In the genomic region with DNA sequence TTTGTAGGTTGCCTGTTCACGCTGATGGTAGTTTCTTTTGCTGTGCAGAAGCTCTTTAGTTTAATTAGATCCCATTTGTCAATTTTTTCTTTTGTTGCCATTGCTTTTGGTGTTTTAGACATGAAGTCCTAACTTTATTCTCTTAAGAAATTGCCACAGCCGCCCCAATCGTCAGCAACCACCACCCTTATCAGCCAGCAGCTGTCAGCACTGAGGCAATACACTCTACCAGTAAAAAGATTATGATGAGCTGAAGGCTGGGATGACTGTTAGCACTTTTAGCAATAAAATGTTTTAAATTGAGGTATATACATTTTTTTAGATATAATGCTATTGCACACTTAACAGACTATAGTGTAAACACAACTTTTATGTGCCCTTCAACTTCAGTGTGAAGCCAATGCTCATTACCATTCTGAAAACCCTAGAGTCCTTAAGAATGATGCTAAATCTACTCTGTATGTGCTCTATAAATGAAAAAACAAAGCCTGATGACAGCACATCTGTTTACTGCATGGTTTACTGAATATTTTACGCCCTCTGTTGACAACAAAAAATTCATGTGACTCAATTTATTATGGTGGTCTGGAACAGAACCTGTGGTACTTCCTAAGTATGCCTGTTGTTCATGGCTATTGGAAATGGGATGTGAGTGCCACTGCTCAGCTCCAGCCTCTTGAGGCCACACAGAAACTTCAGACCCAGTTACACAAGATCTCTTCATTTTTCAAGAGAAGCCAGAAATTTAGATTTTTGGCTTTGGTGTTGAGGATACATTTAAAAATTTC, we compare ENCODE assay signal across 1 cellular context.
TF ChIP-seq lines count a peak whose summit lies in the region.

No MANE protein-coding gene starts in this region.

TF ChIP-seq in SK-N-SH treated with all-trans-retinoic acid at 6 μM for 48 hours, 23 proteins besides CTCF, POLR2A, EP300 and RAD21 (continued from another document):
- TF ChIP-seq, protein P1, sequence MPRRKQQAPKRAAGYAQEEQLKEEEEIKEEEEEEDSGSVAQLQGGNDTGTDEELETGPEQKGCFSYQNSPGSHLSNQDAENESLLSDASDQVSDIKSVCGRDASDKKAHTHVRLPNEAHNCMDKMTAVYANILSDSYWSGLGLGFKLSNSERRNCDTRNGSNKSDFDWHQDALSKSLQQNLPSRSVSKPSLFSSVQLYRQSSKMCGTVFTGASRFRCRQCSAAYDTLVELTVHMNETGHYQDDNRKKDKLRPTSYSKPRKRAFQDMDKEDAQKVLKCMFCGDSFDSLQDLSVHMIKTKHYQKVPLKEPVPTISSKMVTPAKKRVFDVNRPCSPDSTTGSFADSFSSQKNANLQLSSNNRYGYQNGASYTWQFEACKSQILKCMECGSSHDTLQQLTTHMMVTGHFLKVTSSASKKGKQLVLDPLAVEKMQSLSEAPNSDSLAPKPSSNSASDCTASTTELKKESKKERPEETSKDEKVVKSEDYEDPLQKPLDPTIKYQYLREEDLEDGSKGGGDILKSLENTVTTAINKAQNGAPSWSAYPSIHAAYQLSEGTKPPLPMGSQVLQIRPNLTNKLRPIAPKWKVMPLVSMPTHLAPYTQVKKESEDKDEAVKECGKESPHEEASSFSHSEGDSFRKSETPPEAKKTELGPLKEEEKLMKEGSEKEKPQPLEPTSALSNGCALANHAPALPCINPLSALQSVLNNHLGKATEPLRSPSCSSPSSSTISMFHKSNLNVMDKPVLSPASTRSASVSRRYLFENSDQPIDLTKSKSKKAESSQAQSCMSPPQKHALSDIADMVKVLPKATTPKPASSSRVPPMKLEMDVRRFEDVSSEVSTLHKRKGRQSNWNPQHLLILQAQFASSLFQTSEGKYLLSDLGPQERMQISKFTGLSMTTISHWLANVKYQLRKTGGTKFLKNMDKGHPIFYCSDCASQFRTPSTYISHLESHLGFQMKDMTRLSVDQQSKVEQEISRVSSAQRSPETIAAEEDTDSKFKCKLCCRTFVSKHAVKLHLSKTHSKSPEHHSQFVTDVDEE (CRISPR knock-in tag; IDR thresholded peaks at IDR 0.05), result no peak
- TF ChIP-seq ESRRG (CRISPR knock-in tag; IDR thresholded peaks at IDR 0.05) (no peak), ZFP30 (CRISPR knock-in tag; IDR thresholded peaks at IDR 0.05) (no peak), ZC3H10 (CRISPR knock-in tag; IDR thresholded peaks at IDR 0.05) (no peak)
